In genomic region chr1:159780583-159781582, GRCh38 we compare ENCODE assay signal across 8 cellular contexts. TPM values are rescaled to one million over a fixed set of nuclear protein-coding genes. Genes with fewer than 3 reads are reported as not detected.
A peak's percentile ranks its signal among the peaks of the same experiment; 100 is the strongest.
DNase-seq lines count a peak whose midpoint lies in the region; ATAC-seq and TF ChIP-seq lines count a peak whose summit lies in the region.

Gene DUSP23, plus strand, starts transcription at chr1:159780962. Its CDS starts 139 bp downstream, at chr1:159781101.

- H3K36me3 ChIP-seq in adrenal gland (replicated peaks in 1 of 2): no peaks in the 10 kb centered on the region

- no peaks in the 10 kb centered on the region for H3K9me3 ChIP-seq in adrenal gland (replicated peaks in 1 of 3)

- H3K4me3 ChIP-seq in adrenal gland: peak within 1 kb of the TSS; percentile 35 to 87 (median 60)

- 1 to 10% (median 6%) methylated on average over 12 to 88 of the region's 88 CpGs for WGBS in adrenal gland, 4 donors

- DNase-seq in NCI-H1417 (lab: John Stamatoyannopoulos, UW): peak; percentile 98 to 100 (median 99)
- DNase-seq in T-helper 1 cell: peak; percentile 92 to 96 (median 95)
- DNase-seq in adrenal gland: peak; percentile 98 to 99 (median 98)
- DNase-seq in cardiac septum (ENCODE audit: low spot score): peak; percentile 99
- peak; percentile 95 for DNase-seq in pons (ENCODE audit: low spot score)
- DNase-seq in type B pancreatic cell (ENCODE audit: extremely low spot score, unreplicated experiment): peak; percentile 97

- H3K27me3 Mint-ChIP-seq in type B pancreatic cell: peaks cover 7% of the 10 kb centered on the region

- peaks cover 6 to 24% of the 10 kb centered on the region in 2 donors for H3K4me1 ChIP-seq in adrenal gland (replicated peaks in 1 of 2)

- H3K4me1 Mint-ChIP-seq in type B pancreatic cell (ENCODE audit: unreplicated experiment): peaks cover 14% of the 10 kb centered on the region

- H3K9me3 Mint-ChIP-seq in type B pancreatic cell: no peaks in the 10 kb centered on the region

- intact Hi-C loops in adrenal gland (cut with DNase I): no loop called here
- intact Hi-C loops in cardiac septum (cut with DNase I): loop anchor here (2.0 to 10.0 kb wide), 3 partner anchors 74 to 566 kb away; partner anchors contain the start of gene PIGM

- no peaks in the 10 kb centered on the region for H3K36me3 Mint-ChIP-seq in type B pancreatic cell

- ATAC-seq in HG02642 (IDR thresholded peaks at IDR 0.05; ENCODE audit: poor library complexity, unreplicated experiment): peak; percentile 99

- TF ChIP-seq CTCF in GM12872 (IDR thresholded peaks at IDR 0.05; ENCODE audit: insufficient read depth, low read depth, low read length) (peak; percentile 86), adrenal gland (IDR thresholded peaks at IDR 0.05) (peak; percentile 80 to 97 (median 96)), type B pancreatic cell (conservative IDR thresholded peaks at IDR 0.05) (peak; percentile 93)

- peak within 1 kb of the TSS; percentile 80 for H3K27ac Mint-ChIP-seq in type B pancreatic cell

- peak within 1 kb of the TSS; percentile 29 to 92 (median 63) for H3K27ac ChIP-seq in adrenal gland

- peak; percentile 48 to 76 for TF ChIP-seq POLR2A in adrenal gland (IDR thresholded peaks at IDR 0.05)

- H3K4me3 Mint-ChIP-seq in type B pancreatic cell: peak within 1 kb of the TSS; percentile 90

- no peaks in the 10 kb centered on the region for H3K27me3 ChIP-seq in adrenal gland

RNA-seq across cellular contexts. Expression of gene DUSP23, which starts in this region (rescaled TPM):
- total RNA-seq in adrenal gland: 100 to 1,000 TPM in 6 of 8 donors, 10 to 100 TPM in 2; 61.5 to 260 (median 142) TPM
- 100 to 1,000 TPM in 1 of 3 donors, 10 to 100 TPM in 2; 28.3 to 217 (median 75.8) TPM for polyA plus RNA-seq in adrenal gland
- total RNA-seq in cardiac septum: 12.7 TPM
- 24.0 and 37.7 TPM in 2 replicates for total RNA-seq in type B pancreatic cell (ENCODE audit: low replicate concordance)

Comparison
In these comparisons a context has a peak if more than half of its experiments do, and no peak if none do; other contexts are left out.
1. Peak in every context shown above with its lines: DNase-seq, ATAC-seq, H3K4me3 ChIP-seq and H3K27ac ChIP-seq.